In the genomic region with DNA sequence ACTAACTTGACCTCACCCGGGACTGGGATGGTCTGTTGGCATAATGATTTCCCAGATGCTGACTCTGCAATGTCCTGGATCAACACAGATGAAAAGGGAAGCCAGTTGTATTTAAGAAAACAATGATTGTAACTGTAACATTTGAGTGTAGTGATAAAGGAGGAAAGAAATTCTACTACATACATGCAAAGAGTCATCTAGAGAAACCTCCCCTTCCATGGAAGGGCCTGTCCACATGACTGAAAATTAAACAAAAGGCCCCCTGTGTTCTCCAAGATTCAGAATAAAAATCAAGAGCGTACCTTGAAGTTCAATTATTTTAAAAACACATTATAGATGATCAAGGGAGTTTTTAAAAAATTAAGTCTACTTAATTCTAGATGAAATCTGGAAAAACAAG, we compare ENCODE assay signal across 22 cellular contexts.
"Had no signal": no experiment of that assay in that cellular context is flagged by ENCODE, and none has a peak within 500 bp of the region (broad histone marks: within the 10 kb centered on the region; RNA-seq: fewer than 3 reads in every experiment).

No MANE protein-coding gene starts in this region.

- H3K9ac ChIP-seq: KMS-11, SK-N-SH had no signal

- H3K9me3 Mint-ChIP-seq: activated CD4-positive, alpha-beta memory T cell treated with anti-CD3 and anti-CD28 coated beads for 36 hours; activated CD4-positive, alpha-beta T cell treated with anti-CD3 and anti-CD28 coated beads, Interleukin-2, amount 10 ng/mL, durations not matched to agents 7 days and 5 days; activated naive CD4-positive, alpha-beta T cell treated with anti-CD3 and anti-CD28 coated beads, Interleukin-2, amount 10 ng/mL, durations not matched to agents 7 days and 5 days; activated naive CD8-positive, alpha-beta T cell treated with anti-CD3 and anti-CD28 coated beads for 36 hours; activated T-helper 2 cell treated with anti-CD3 and anti-CD28 coated beads, Interferon-gamma antibody, Interleukin-2, Interleukin-4, amounts not matched to agents 10 μg/mL and 5 μg/mL and 100 μg/mL, durations not matched to agents 14 hours and 24 hours and 36 hours had no signal

- H3K9me3 ChIP-seq: SK-N-SH had no signal

- H3K36me3 Mint-ChIP-seq: activated naive CD4-positive, alpha-beta T cell treated with anti-CD3 and anti-CD28 coated beads, Interleukin-2, amount 10 ng/mL, durations not matched to agents 7 days and 5 days had no signal

- H3K27me3 Mint-ChIP-seq: activated CD4-positive, alpha-beta memory T cell treated with anti-CD3 and anti-CD28 coated beads for 36 hours; activated CD4-positive, alpha-beta T cell treated with anti-CD3 and anti-CD28 coated beads, Interleukin-2, amount 10 ng/mL, durations not matched to agents 7 days and 5 days; activated naive CD4-positive, alpha-beta T cell treated with anti-CD3 and anti-CD28 coated beads, Interleukin-2, amount 10 ng/mL, durations not matched to agents 7 days and 5 days; activated naive CD8-positive, alpha-beta T cell treated with anti-CD3 and anti-CD28 coated beads for 36 hours had no signal

- DNase-seq: activated CD4-positive, alpha-beta memory T cell treated with anti-CD3 and anti-CD28 coated beads for 36 hours; activated CD4-positive, alpha-beta T cell treated with anti-CD3 and anti-CD28 coated beads, Interleukin-2, amount 10 ng/mL, durations not matched to agents 7 days and 5 days; activated CD4-positive, CD25-positive, alpha-beta regulatory T cell; activated CD8-positive, alpha-beta memory T cell treated with anti-CD3 and anti-CD28 coated beads for 24 hours; activated gamma-delta T cell treated with Interleukin-2 at 50 U/mL for 16 hours; activated naive CD4-positive, alpha-beta T cell treated with anti-CD3 and anti-CD28 coated beads, Interleukin-2, amount 10 ng/mL, durations not matched to agents 7 days and 5 days; activated naive CD8-positive, alpha-beta T cell treated with anti-CD3 and anti-CD28 coated beads for 36 hours; activated T-cell treated with anti-CD3 and anti-CD28 coated beads, Interleukin-2, amount 50 U/mL, for 48 hours; caudate nucleus; NCI-H2107; NCI-H345; NCI-H510A; NK-92 treated with Interleukin-12 subunit alpha and Interleukin-12 subunit beta, amount 100 ng/mL, for 24 hours; OCI-M1; RPMI8226; SK-N-SH; T-helper 1 cell had no signal

- H3K27ac ChIP-seq: KMS-11, VCaP had no signal

- H3K27ac Mint-ChIP-seq: activated CD4-positive, alpha-beta memory T cell treated with anti-CD3 and anti-CD28 coated beads for 36 hours; activated CD4-positive, alpha-beta T cell treated with anti-CD3 and anti-CD28 coated beads, Interleukin-2, amount 10 ng/mL, durations not matched to agents 7 days and 5 days; activated naive CD4-positive, alpha-beta T cell treated with anti-CD3 and anti-CD28 coated beads, Interleukin-2, amount 10 ng/mL, durations not matched to agents 7 days and 5 days; activated naive CD8-positive, alpha-beta T cell treated with anti-CD3 and anti-CD28 coated beads for 36 hours; activated T-helper 2 cell treated with anti-CD3 and anti-CD28 coated beads, Interferon-gamma antibody, Interleukin-2, Interleukin-4, amounts not matched to agents 10 μg/mL and 5 μg/mL and 100 μg/mL, durations not matched to agents 14 hours and 24 hours and 36 hours had no signal

- H3K4me3 Mint-ChIP-seq: activated CD4-positive, alpha-beta memory T cell treated with anti-CD3 and anti-CD28 coated beads for 36 hours; activated CD4-positive, alpha-beta T cell treated with anti-CD3 and anti-CD28 coated beads, Interleukin-2, amount 10 ng/mL, durations not matched to agents 7 days and 5 days; activated naive CD4-positive, alpha-beta T cell treated with anti-CD3 and anti-CD28 coated beads, Interleukin-2, amount 10 ng/mL, durations not matched to agents 7 days and 5 days; activated naive CD8-positive, alpha-beta T cell treated with anti-CD3 and anti-CD28 coated beads for 36 hours had no signal

- ATAC-seq: Panc1, Right ventricle myocardium inferior had no signal

- H3K4me2 ChIP-seq: KMS-11, SK-N-SH had no signal

- H3K4me1 Mint-ChIP-seq: activated CD4-positive, alpha-beta T cell treated with anti-CD3 and anti-CD28 coated beads, Interleukin-2, amount 10 ng/mL, durations not matched to agents 7 days and 5 days; activated naive CD4-positive, alpha-beta T cell treated with anti-CD3 and anti-CD28 coated beads, Interleukin-2, amount 10 ng/mL, durations not matched to agents 7 days and 5 days; activated naive CD8-positive, alpha-beta T cell treated with anti-CD3 and anti-CD28 coated beads for 36 hours had no signal
